Comparison of ENCODE assay signal across 8 cellular contexts in the genomic region with DNA sequence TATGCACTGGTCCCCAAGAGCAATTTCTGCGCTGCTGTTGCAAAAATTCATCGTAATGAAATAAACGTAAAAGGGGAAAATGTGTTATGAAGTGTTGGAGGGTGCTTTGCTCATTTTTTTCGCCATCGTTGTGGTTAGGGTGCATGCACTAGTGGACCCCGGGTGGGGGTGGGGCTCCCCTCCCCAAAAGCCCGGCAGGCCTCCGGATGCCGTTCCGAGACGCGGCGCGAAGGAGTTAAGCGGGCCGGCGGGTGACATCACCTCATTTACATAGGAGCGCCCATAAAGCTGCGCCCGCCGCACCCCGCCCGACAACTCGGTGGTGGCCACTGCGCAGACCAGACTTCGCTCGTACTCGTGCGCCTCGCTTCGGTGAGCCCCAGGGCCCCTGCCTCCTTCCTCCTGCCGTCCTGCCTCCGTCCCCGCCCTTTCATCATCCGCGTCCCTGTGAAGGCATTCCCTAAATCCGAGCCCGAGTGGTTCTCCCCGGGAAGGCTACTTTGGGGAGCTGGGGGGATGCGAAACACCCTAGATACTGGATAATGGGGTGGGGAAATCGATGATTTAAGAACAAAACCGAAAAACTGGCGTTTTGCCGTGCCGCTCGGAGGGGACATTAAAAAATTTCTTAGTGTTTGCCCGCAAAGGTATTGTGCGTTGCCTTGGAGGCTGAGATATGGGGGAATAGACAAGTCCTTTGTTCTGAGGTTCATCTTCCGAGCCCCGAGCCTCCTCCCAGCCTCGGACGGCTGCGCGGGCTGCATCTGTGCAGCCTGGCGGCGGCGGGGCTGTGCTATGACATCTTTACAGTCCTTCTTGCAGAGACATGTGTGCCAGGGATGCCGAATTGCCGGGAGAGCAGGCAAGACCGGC. TPM values are rescaled to one million over a fixed set of nuclear protein-coding genes. Genes with fewer than 3 reads are reported as not detected.
DNase-seq lines count a peak whose midpoint lies in the region; ATAC-seq, FAIRE-seq and TF ChIP-seq lines count a peak whose summit lies in the region.

A gene (plus strand): TSS at position 314 of the 873 bp plus-strand sequence.

- H3K36me3 Mint-ChIP-seq in HFFc6 (ENCODE audit: low read depth): peaks cover 29% of the 10 kb centered on the region

- peak; percentile 12 to 100 for TF ChIP-seq EP300 in tibial nerve (IDR thresholded peaks at IDR 0.05)

- no peaks in the 10 kb centered on the region; the same call in 1 of the 2 replicates for H3K9me3 Mint-ChIP-seq in HFFc6

- FAIRE-seq in pancreas (lab: Jason Lieb, UNC): no peak

- peak; percentile 96 for TF ChIP-seq POLR2A in tibial nerve (IDR thresholded peaks at IDR 0.05)

- peak within 1 kb of the TSS; percentile 31 to 75 (median 60) for H3K4me3 ChIP-seq in pancreas
- peak within 1 kb of the TSS; percentile 66 to 77 (median 74) for H3K4me3 ChIP-seq in tibial nerve

- intact Hi-C loops in Right ventricle myocardium inferior (cut with DNase I): loop anchor here (5.0 to 10.0 kb wide), 4 partner anchors 127 to 680 kb away; a partner anchor contains a TSS
- intact Hi-C loops in pancreas (cut with DNase I): loop anchor here in 1 of 3 donors (5.0 kb wide), 1 partner anchor 512 kb away; no protein-coding TSS in a partner anchor

- no peak; the same call in 1 of the 2 replicates for TF ChIP-seq CTCF in HFFc6 (IDR thresholded peaks at IDR 0.05)
- TF ChIP-seq CTCF in pancreas (IDR thresholded peaks at IDR 0.05): no peak
- peak in 1 of 5 experiments; percentile 15 for TF ChIP-seq CTCF in tibial nerve (IDR thresholded peaks at IDR 0.05)

- H3K4me1 Mint-ChIP-seq in HFFc6 (ENCODE audit: low read depth): peaks cover 28% of the 10 kb centered on the region

- H3K27ac Mint-ChIP-seq in HFFc6: peak within 1 kb of the TSS; percentile 97

- ATAC-seq in Right ventricle myocardium inferior (peak; percentile 81), pancreas (peak; percentile 74 to 85 (median 81))

- peak within 1 kb of the TSS; percentile 94 for H3K4me3 Mint-ChIP-seq in HFFc6

- peak; percentile 81 for DNase-seq in ELR (ENCODE audit: low read depth)
- peak; percentile 83 for DNase-seq in HFFc6
- DNase-seq in NCI-H1105 treated with DMSO at 0.1 percent for 48 hours (lab: John Stamatoyannopoulos, UW): peak; percentile 77
- DNase-seq in T follicular helper cell (ENCODE audit: low read depth): peak; percentile 69
- peak; percentile 59 for DNase-seq in activated naive CD8-positive, alpha-beta T cell treated with anti-CD3 and anti-CD28 coated beads, Interleukin-2, amount 50 U/mL, for 16 hours (ENCODE audit: low read depth, low spot score)
- DNase-seq in Right ventricle myocardium inferior (ENCODE audit: missing footprints): peak; percentile 92
- peak; percentile 79 to 94 (median 86) for DNase-seq in pancreas
- DNase-seq in tibial nerve (ENCODE audit: low spot score in 2 of 2): peak; percentile 71 to 77

- H3K27ac ChIP-seq in pancreas: peak within 1 kb of the TSS; percentile 67 to 96 (median 90)
- peak within 1 kb of the TSS; percentile 93 to 97 (median 94) for H3K27ac ChIP-seq in tibial nerve

- no peaks in the 10 kb centered on the region for H3K36me3 ChIP-seq in pancreas
- H3K36me3 ChIP-seq in tibial nerve: no peaks in the 10 kb centered on the region

- WGBS in pancreas, 2 donors: 1 to 14% methylated on average over 59 to 60 of the region's 60 CpGs
- 1 to 19% methylated on average over 32 to 60 of the region's 60 CpGs for WGBS in tibial nerve, 2 donors

- H3K27me3 Mint-ChIP-seq in HFFc6 (ENCODE audit: insufficient read depth): peaks cover 9% of the 10 kb centered on the region

- H3K4me1 ChIP-seq in pancreas (peaks cover 0 to 14% (median 0%) of the 10 kb centered on the region in 3 donors), tibial nerve (peaks cover 0 to 20% (median 9%) of the 10 kb centered on the region in 4 donors)

- H3K9me3 ChIP-seq in pancreas (no peaks in the 10 kb centered on the region), tibial nerve (no peaks in the 10 kb centered on the region)

- H3K27me3 ChIP-seq in pancreas: peaks cover 0 to 3% (median 0%) of the 10 kb centered on the region in 4 donors
- H3K27me3 ChIP-seq in tibial nerve: peaks cover 0 to 16% of the 10 kb centered on the region in 2 donors

RNA-seq across cellular contexts. Expression of the gene that starts here (rescaled TPM):
- total RNA-seq in HFFc6 (2021; fragmentation: NEBNext Ultra II Directional; extraction: Animal tissue kit (Norgen Biotek cat#: 25700)): 1,000 to 10,000 TPM; 2,364 to 3,067 (median 2,845) TPM
- total RNA-seq in Right ventricle myocardium inferior (1,134 TPM), pancreas (1,000 to 10,000 TPM in 2 of 6 donors, 100 to 1,000 TPM in 4; 460 to 1,697 (median 685) TPM), tibial nerve (1,000 to 10,000 TPM; 3,029 to 4,490 (median 3,421) TPM)
- polyA plus RNA-seq in pancreas: 1,000 to 10,000 TPM; 2,074 to 2,276 TPM

Comparison
In these comparisons a context has a peak if more than half of its experiments do, and no peak if none do; other contexts are left out.
1. Peak in every context shown above with its lines: DNase-seq, ATAC-seq, H3K4me3 ChIP-seq and H3K27ac ChIP-seq.